ENCODE assay signal across 2 cellular contexts in the genomic region with DNA sequence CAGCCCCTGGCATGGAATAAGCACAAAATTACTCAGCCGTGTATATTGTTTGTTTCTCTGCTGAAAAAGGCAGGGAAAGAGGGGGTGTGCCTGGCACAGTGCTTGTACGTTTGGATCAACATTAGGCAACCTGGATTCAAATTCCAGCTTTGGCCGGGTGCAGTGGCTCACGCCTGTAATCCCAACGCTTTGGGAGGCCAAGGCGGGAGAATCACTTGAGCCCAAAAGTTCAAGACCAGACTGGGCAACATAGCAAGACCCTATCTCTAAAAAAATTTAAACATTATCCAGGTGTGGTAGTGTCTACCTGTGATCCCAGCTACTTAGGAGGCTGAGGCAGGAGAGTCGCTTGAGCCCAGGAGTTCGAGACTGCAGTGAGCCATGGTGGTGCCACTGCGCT.
TF ChIP-seq lines count a peak whose summit lies in the region.

No MANE protein-coding gene starts in this region.

TF ChIP-seq in HepG2, 621 proteins besides CTCF, POLR2A, EP300 and RAD21:
- TF ChIP-seq, protein P1, sequence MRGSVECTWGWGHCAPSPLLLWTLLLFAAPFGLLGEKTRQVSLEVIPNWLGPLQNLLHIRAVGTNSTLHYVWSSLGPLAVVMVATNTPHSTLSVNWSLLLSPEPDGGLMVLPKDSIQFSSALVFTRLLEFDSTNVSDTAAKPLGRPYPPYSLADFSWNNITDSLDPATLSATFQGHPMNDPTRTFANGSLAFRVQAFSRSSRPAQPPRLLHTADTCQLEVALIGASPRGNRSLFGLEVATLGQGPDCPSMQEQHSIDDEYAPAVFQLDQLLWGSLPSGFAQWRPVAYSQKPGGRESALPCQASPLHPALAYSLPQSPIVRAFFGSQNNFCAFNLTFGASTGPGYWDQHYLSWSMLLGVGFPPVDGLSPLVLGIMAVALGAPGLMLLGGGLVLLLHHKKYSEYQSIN (CRISPR knock-in tag; IDR thresholded peaks at IDR 0.05; ENCODE audit: borderline replicate concordance) = no peak
- TF ChIP-seq CEBPB (IDR thresholded peaks at IDR 0.05; ENCODE audit: borderline replicate concordance, low read depth, low read length) = no peak
- TF ChIP-seq ZNF121 (CRISPR knock-in tag; IDR thresholded peaks at IDR 0.05) = peak; percentile 84
- TF ChIP-seq NFE2L2 (IDR thresholded peaks at IDR 0.05; ENCODE audit: low read length) = no peak
- TF ChIP-seq, protein P2, sequence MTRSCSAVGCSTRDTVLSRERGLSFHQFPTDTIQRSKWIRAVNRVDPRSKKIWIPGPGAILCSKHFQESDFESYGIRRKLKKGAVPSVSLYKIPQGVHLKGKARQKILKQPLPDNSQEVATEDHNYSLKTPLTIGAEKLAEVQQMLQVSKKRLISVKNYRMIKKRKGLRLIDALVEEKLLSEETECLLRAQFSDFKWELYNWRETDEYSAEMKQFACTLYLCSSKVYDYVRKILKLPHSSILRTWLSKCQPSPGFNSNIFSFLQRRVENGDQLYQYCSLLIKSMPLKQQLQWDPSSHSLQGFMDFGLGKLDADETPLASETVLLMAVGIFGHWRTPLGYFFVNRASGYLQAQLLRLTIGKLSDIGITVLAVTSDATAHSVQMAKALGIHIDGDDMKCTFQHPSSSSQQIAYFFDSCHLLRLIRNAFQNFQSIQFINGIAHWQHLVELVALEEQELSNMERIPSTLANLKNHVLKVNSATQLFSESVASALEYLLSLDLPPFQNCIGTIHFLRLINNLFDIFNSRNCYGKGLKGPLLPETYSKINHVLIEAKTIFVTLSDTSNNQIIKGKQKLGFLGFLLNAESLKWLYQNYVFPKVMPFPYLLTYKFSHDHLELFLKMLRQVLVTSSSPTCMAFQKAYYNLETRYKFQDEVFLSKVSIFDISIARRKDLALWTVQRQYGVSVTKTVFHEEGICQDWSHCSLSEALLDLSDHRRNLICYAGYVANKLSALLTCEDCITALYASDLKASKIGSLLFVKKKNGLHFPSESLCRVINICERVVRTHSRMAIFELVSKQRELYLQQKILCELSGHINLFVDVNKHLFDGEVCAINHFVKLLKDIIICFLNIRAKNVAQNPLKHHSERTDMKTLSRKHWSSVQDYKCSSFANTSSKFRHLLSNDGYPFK (CRISPR knock-in tag; IDR thresholded peaks at IDR 0.05; ENCODE audit: borderline replicate concordance) = no peak
- no peak for TF ChIP-seq KAT2B (IDR thresholded peaks at IDR 0.05; ENCODE audit: borderline replicate concordance, low read depth, low read length)
- TF ChIP-seq, protein P3, sequence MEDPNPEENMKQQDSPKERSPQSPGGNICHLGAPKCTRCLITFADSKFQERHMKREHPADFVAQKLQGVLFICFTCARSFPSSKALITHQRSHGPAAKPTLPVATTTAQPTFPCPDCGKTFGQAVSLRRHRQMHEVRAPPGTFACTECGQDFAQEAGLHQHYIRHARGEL (CRISPR knock-in tag; IDR thresholded peaks at IDR 0.05) = no peak
- no peak for TF ChIP-seq FOXO1 (CRISPR knock-in tag; IDR thresholded peaks at IDR 0.05)
TF ChIP-seq in HepG2: peak in this region for 1.

TF ChIP-seq in K562, 482 proteins besides CTCF, POLR2A, EP300 and RAD21:
- TF ChIP-seq, protein P4, sequence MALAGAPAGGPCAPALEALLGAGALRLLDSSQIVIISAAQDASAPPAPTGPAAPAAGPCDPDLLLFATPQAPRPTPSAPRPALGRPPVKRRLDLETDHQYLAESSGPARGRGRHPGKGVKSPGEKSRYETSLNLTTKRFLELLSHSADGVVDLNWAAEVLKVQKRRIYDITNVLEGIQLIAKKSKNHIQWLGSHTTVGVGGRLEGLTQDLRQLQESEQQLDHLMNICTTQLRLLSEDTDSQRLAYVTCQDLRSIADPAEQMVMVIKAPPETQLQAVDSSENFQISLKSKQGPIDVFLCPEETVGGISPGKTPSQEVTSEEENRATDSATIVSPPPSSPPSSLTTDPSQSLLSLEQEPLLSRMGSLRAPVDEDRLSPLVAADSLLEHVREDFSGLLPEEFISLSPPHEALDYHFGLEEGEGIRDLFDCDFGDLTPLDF (CRISPR knock-in tag; IDR thresholded peaks at IDR 0.05) = no peak
- TF ChIP-seq TCF3 (CRISPR knock-in tag; IDR thresholded peaks at IDR 0.05) (no peak), ZNF121 (CRISPR knock-in tag; conservative IDR thresholded peaks at IDR 0.05) (peak; percentile 81), RBM25 (IDR thresholded peaks at IDR 0.05; ENCODE audit: low read depth, low read length, severe bottlenecking) (peak; percentile 15), KDM1A (IDR thresholded peaks at IDR 0.05) (no peak)
